ENCODE assay signal across 8 cellular contexts in the genomic region with DNA sequence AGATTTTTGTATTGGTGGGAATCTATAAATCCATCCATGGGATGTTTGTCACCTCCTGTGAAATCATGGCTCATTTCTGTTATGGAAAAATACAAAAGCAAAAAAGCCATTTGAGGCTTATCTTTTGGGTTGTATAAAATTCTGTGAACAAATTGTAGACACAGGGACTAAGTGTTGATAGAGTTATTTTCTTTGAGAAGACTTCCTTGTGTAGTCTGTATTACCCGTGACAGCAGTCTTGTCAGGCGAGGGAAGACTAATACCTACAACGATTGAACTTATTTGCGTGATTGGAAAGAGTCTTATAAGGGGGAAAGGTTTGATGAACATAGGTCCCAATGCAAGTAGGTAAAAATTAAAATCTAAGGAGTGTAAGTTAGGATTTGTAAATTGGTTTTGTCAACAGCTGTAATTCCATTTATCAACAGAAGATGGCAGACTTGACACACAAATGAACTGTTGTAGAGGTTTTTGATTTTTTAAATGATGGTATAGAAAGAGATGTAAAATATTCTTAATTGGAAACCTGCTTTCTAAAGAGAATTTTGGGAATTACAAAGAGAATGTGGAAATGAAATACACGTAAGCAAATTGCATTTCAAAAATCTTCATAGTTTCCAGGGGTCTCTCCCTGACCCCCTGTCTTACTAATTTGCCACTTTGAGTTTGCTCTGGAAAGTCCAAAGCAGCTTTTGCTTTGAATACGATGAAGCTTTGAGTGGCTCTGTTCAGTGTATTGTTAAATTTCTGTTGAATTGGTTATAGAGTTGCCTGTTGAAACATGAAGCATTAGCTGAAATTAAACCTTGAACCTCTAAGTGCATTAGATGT. TPM values are rescaled to one million over a fixed set of nuclear protein-coding genes. Genes with fewer than 3 reads are reported as not detected.
DNase-seq lines count a peak whose midpoint lies in the region; ATAC-seq and TF ChIP-seq lines count a peak whose summit lies in the region.

No MANE protein-coding gene starts in this region.

- H2AFZ ChIP-seq in SU-DHL-6 (ENCODE audit: low read depth, low read length, severe bottlenecking), result no peak overlapping the region

- no peaks in the 10 kb centered on the region for H3F3A ChIP-seq in SU-DHL-6 (ENCODE audit: insufficient read depth)

- H3K9me2 ChIP-seq in SU-DHL-6 (replicated peaks; ENCODE audit: insufficient read depth, low read length), result no peaks in the 10 kb centered on the region

- H3K79me2 ChIP-seq in SU-DHL-6 (ENCODE audit: insufficient read depth, low read length), result no peaks in the 10 kb centered on the region

- no peaks in the 10 kb centered on the region for H3K9me3 ChIP-seq in SU-DHL-6 (ENCODE audit: insufficient read depth, low read length)

- peak; percentile 60 for TF ChIP-seq CTCF in SU-DHL-6 (IDR thresholded peaks at IDR 0.05; ENCODE audit: insufficient read depth, low read length, poor library complexity, severe bottlenecking)

- no peak overlapping the region for H3K9ac ChIP-seq in SU-DHL-6 (ENCODE audit: low read length)

- H4K20me1 ChIP-seq in SU-DHL-6 (ENCODE audit: low read depth, low read length), result 0 out of 2 replicates have a peak, but pooled peaks cover 2% of the 10 kb centered on the region

- no peak overlapping the region for H3K4me3 ChIP-seq in SU-DHL-6 (ENCODE audit: insufficient read depth, low read length, poor library complexity, severe bottlenecking)

- no peak overlapping the region for H3K27ac ChIP-seq in SU-DHL-6 (ENCODE audit: low read depth, low read length)

- no peak overlapping the region for H3K4me2 ChIP-seq in SU-DHL-6 (ENCODE audit: low read depth, low read length, poor library complexity, severe bottlenecking)

- peak; percentile 46 for ATAC-seq in GM21529 (IDR thresholded peaks at IDR 0.05; ENCODE audit: unreplicated experiment)
- ATAC-seq in HG03442 (IDR thresholded peaks at IDR 0.05; ENCODE audit: unreplicated experiment), result no peak

- H3K27me3 ChIP-seq in SU-DHL-6 (ENCODE audit: low read length), result no peaks in the 10 kb centered on the region

- H3K36me3 ChIP-seq in SU-DHL-6 (ENCODE audit: low read length), result no peaks in the 10 kb centered on the region

- DNase-seq in Ammon's horn (ENCODE audit: low spot score) (peak; percentile 35), glomerular endothelial cell (ENCODE audit: extremely low read depth, low read depth, low spot score) (peak; percentile 27), superior temporal gyrus (ENCODE audit: extremely low spot score) (peak; percentile 81), LoVo (ENCODE audit: low spot score) (no peak), GDM1 (lab: John Stamatoyannopoulos, UW) (no peak)

RNA-seq across cellular contexts. Expression of gene SLC25A26, which starts 33.2 kb away (rescaled TPM):
- 9.1 and 12.9 TPM in 2 replicates for total RNA-seq in glomerular endothelial cell

Comparison
In these comparisons a context has a peak if more than half of its experiments do, and no peak if none do; other contexts are left out.
1. DNase-seq: peak in Ammon's horn (single experiment), glomerular endothelial cell (single experiment) and superior temporal gyrus (single experiment); none in LoVo (single experiment) and GDM1 (single experiment).